28 cellular contexts compared by ENCODE assay signal in genomic region chr12:74455429-74455828, GRCh38.
"Had no signal": no experiment of that assay in that cellular context is flagged by ENCODE, and none has a peak within 500 bp of the region (broad histone marks: within the 10 kb centered on the region; RNA-seq: fewer than 3 reads in every experiment).

No MANE protein-coding gene starts in this region.

- H3K36me3 ChIP-seq: stomach, suprapubic skin, thoracic aorta, thyroid gland, tibial artery, tibial nerve, transverse colon, upper lobe of left lung, upper lobe of right lung, uterus, vagina had no signal

- H3K36me3 Mint-ChIP-seq: stimulated activated effector memory CD8-positive, alpha-beta T cell treated with anti-CD3 and anti-CD28 coated beads, Interleukin-12 subunit alpha, Interleukin-12 subunit beta, amount 100 ng/mL, for 72 hours; stimulated activated memory B cell treated with anti-CD40 and anti-IgM and Interleukin-4, amounts not matched to agents 10 μg/mL and 1 μg/mL and 100 μg/mL, for 72 hours; stimulated activated naive B cell treated with anti-CD40 and anti-IgM and Interleukin-4, amounts not matched to agents 10 μg/mL and 1 μg/mL and 100 μg/mL, for 72 hours; type B pancreatic cell had no signal

- H3K27ac Mint-ChIP-seq: stimulated activated effector memory CD8-positive, alpha-beta T cell treated with anti-CD3 and anti-CD28 coated beads, Interleukin-12 subunit alpha, Interleukin-12 subunit beta, amount 100 ng/mL, for 72 hours; stimulated activated memory B cell treated with anti-CD40 and anti-IgM and Interleukin-4, amounts not matched to agents 10 μg/mL and 1 μg/mL and 100 μg/mL, for 72 hours; stimulated activated naive B cell treated with anti-CD40 and anti-IgM and Interleukin-4, amounts not matched to agents 10 μg/mL and 1 μg/mL and 100 μg/mL, for 72 hours; stimulated activated naive CD8-positive, alpha-beta T cell treated with anti-CD3 and anti-CD28 coated beads, Interleukin-15, amount 100 ng/mL, for 72 hours; stimulated activated naive CD8-positive, alpha-beta T cell treated with anti-CD3 and anti-CD28 coated beads, Interleukin-15, Interleukin-2, amounts not matched to agents 100 ng/mL and 50 ng/mL, for 24 hours; type B pancreatic cell had no signal

- H3K4me1 ChIP-seq: stomach, suprapubic skin, testis, thyroid gland, tibial artery, tibial nerve, transverse colon, upper lobe of left lung, upper lobe of right lung, uterus, vagina had no signal

- H3K4me1 Mint-ChIP-seq: stimulated activated effector memory CD8-positive, alpha-beta T cell treated with anti-CD3 and anti-CD28 coated beads, Interleukin-12 subunit alpha, Interleukin-12 subunit beta, amount 100 ng/mL, for 72 hours; stimulated activated memory B cell treated with anti-CD40 and anti-IgM and Interleukin-4, amounts not matched to agents 10 μg/mL and 1 μg/mL and 100 μg/mL, for 72 hours; stimulated activated naive B cell treated with anti-CD40 and anti-IgM and Interleukin-4, amounts not matched to agents 10 μg/mL and 1 μg/mL and 100 μg/mL, for 72 hours; stimulated activated naive CD8-positive, alpha-beta T cell treated with anti-CD3 and anti-CD28 coated beads, Interleukin-15, amount 100 ng/mL, for 72 hours had no signal

- H3K27ac ChIP-seq: stomach, suprapubic skin, testis, thoracic aorta, thyroid gland, tibial artery, tibial nerve, transverse colon, upper lobe of left lung, upper lobe of right lung, uterus, vagina had no signal

- H3K4me3 Mint-ChIP-seq: stimulated activated effector memory CD8-positive, alpha-beta T cell treated with anti-CD3 and anti-CD28 coated beads, Interleukin-12 subunit alpha, Interleukin-12 subunit beta, amount 100 ng/mL, for 72 hours; stimulated activated memory B cell treated with anti-CD40 and anti-IgM and Interleukin-4, amounts not matched to agents 10 μg/mL and 1 μg/mL and 100 μg/mL, for 72 hours; stimulated activated naive B cell treated with anti-CD40 and anti-IgM and Interleukin-4, amounts not matched to agents 10 μg/mL and 1 μg/mL and 100 μg/mL, for 72 hours; stimulated activated naive CD8-positive, alpha-beta T cell treated with anti-CD3 and anti-CD28 coated beads, Interleukin-15, amount 100 ng/mL, for 72 hours; stimulated activated naive CD8-positive, alpha-beta T cell treated with anti-CD3 and anti-CD28 coated beads, Interleukin-15, Interleukin-2, amounts not matched to agents 100 ng/mL and 50 ng/mL, for 24 hours; type B pancreatic cell had no signal

- H3K9me3 Mint-ChIP-seq: stimulated activated effector memory CD8-positive, alpha-beta T cell treated with anti-CD3 and anti-CD28 coated beads, Interleukin-12 subunit alpha, Interleukin-12 subunit beta, amount 100 ng/mL, for 72 hours; stimulated activated memory B cell treated with anti-CD40 and anti-IgM and Interleukin-4, amounts not matched to agents 10 μg/mL and 1 μg/mL and 100 μg/mL, for 72 hours; stimulated activated naive B cell treated with anti-CD40 and anti-IgM and Interleukin-4, amounts not matched to agents 10 μg/mL and 1 μg/mL and 100 μg/mL, for 72 hours; stimulated activated naive CD8-positive, alpha-beta T cell treated with anti-CD3 and anti-CD28 coated beads, Interleukin-15, amount 100 ng/mL, for 72 hours; stimulated activated naive CD8-positive, alpha-beta T cell treated with anti-CD3 and anti-CD28 coated beads, Interleukin-15, Interleukin-2, amounts not matched to agents 100 ng/mL and 50 ng/mL, for 24 hours; type B pancreatic cell had no signal

- H3K9me3 ChIP-seq: stomach, suprapubic skin, testis, thoracic aorta, thyroid gland, tibial artery, tibial nerve, transverse colon, upper lobe of left lung, upper lobe of right lung, uterus, vagina had no signal

- DNase-seq: stimulated activated CD4-positive, alpha-beta T cell treated with anti-CD3 and anti-CD28 coated beads, Interleukin-2, amount 100 ng/mL, for 48 hours; stimulated activated CD4-positive, alpha-beta T cell treated with anti-CD3 and anti-CD28 coated beads, Interleukin-4, amount 100 ng/mL, for 1 hour; stimulated activated CD4-positive, alpha-beta T cell treated with anti-CD3 and anti-CD28 coated beads, Interleukin-4, amount 100 ng/mL, for 24 hours; stimulated activated CD4-positive, alpha-beta T cell treated with anti-CD3 and anti-CD28 coated beads, Interleukin-4, amount 100 ng/mL, for 4 hours; stimulated activated CD8-positive, alpha-beta memory T cell treated with anti-CD3 and anti-CD28 coated beads, Interleukin-4, amount 100 ng/mL, for 48 hours; stimulated activated naive B cell treated with anti-CD40 and anti-IgM and Interleukin-4, amounts not matched to agents 10 μg/mL and 1 μg/mL and 100 μg/mL, for 72 hours; stimulated activated naive CD4-positive, alpha-beta T cell; stimulated activated naive CD4-positive, alpha-beta T cell treated with Interleukin-2 at 50 U/mL for 16 hours; stimulated activated naive CD8-positive, alpha-beta T cell treated with anti-CD3 and anti-CD28 coated beads, Interleukin-15, amount 100 ng/mL, for 72 hours; stimulated activated naive CD8-positive, alpha-beta T cell treated with anti-CD3 and anti-CD28 coated beads, Interleukin-15, Interleukin-2, amounts not matched to agents 100 U/mL and 50 U/mL, for 24 hours; stomach; substantia nigra; testis; thyroid gland; tibial artery; transverse colon; trophoblast cell; upper lobe of left lung; upper lobe of right lung; uterus had no signal

- H3K27me3 ChIP-seq: stomach, suprapubic skin, testis, thyroid gland, tibial artery, tibial nerve, transverse colon, upper lobe of left lung, upper lobe of right lung, uterus, vagina had no signal

- ATAC-seq: stimulated activated effector memory CD8-positive, alpha-beta T cell treated with anti-CD3 and anti-CD28 coated beads, Interleukin-12 subunit alpha, Interleukin-12 subunit beta, amount 100 ng/mL, for 72 hours; stimulated activated memory B cell treated with anti-CD40 and anti-IgM and Interleukin-4, amounts not matched to agents 10 μg/mL and 1 μg/mL and 100 μg/mL, for 72 hours; stimulated activated naive B cell treated with anti-CD40 and anti-IgM and Interleukin-4, amounts not matched to agents 10 μg/mL and 1 μg/mL and 100 μg/mL, for 72 hours; stimulated activated naive CD8-positive, alpha-beta T cell treated with anti-CD3 and anti-CD28 coated beads, Interleukin-15, amount 100 ng/mL, for 72 hours; stimulated activated naive CD8-positive, alpha-beta T cell treated with anti-CD3 and anti-CD28 coated beads, Interleukin-15, Interleukin-2, amounts not matched to agents 100 U/mL and 50 U/mL, for 24 hours; upper lobe of right lung had no signal

- H3K4me3 ChIP-seq: stomach, suprapubic skin, testis, thoracic aorta, thyroid gland, tibial artery, tibial nerve, transverse colon, upper lobe of left lung, upper lobe of right lung, uterus, vagina had no signal

- H3K27me3 Mint-ChIP-seq: stimulated activated memory B cell treated with anti-CD40 and anti-IgM and Interleukin-4, amounts not matched to agents 10 μg/mL and 1 μg/mL and 100 μg/mL, for 72 hours; stimulated activated naive B cell treated with anti-CD40 and anti-IgM and Interleukin-4, amounts not matched to agents 10 μg/mL and 1 μg/mL and 100 μg/mL, for 72 hours; stimulated activated naive CD8-positive, alpha-beta T cell treated with anti-CD3 and anti-CD28 coated beads, Interleukin-15, amount 100 ng/mL, for 72 hours; stimulated activated naive CD8-positive, alpha-beta T cell treated with anti-CD3 and anti-CD28 coated beads, Interleukin-15, Interleukin-2, amounts not matched to agents 100 ng/mL and 50 ng/mL, for 24 hours; type B pancreatic cell had no signal
